Comparison of ENCODE assay signal across 13 cellular contexts in genomic region chr13:33146843-33147611, GRCh38.
A peak's percentile ranks its signal among the peaks of the same experiment; 100 is the strongest.
DNase-seq lines count a peak whose midpoint lies in the region; ATAC-seq and TF ChIP-seq lines count a peak whose summit lies in the region.
"Had no signal": no experiment of that assay in that cellular context is flagged by ENCODE, and none has a peak within 500 bp of the region (broad histone marks: within the 10 kb centered on the region; RNA-seq: fewer than 3 reads in every experiment).

No MANE protein-coding gene starts in this region.

- peak overlapping the region; percentile 64 for H3K27ac Mint-ChIP-seq in dendritic cell treated with granulocyte-macrophage colony-stimulating factor and Interleukin-4, amounts not matched to agents 40 ng/mL and 50 ng/mL, for 4 days
- H3K27ac Mint-ChIP-seq in glutamatergic neuron (ENCODE audit: unreplicated experiment) = no peak overlapping the region
- H3K27ac Mint-ChIP-seq: activated naive CD4-positive, alpha-beta T cell treated with anti-CD3 and anti-CD28 coated beads, Interleukin-2, amount 10 ng/mL, durations not matched to agents 7 days and 5 days; naive B cell had no signal

- peaks cover 3% of the 10 kb centered on the region for H3K4me1 Mint-ChIP-seq in activated T-cell treated with anti-CD3 and anti-CD28 coated beads, Interleukin-2, amount 50 U/mL, for 4 hours (ENCODE audit: low read depth)
- H3K4me1 Mint-ChIP-seq in dendritic cell treated with granulocyte-macrophage colony-stimulating factor and Interleukin-4, amounts not matched to agents 40 ng/mL and 50 ng/mL, for 4 days (ENCODE audit: low read depth) = peaks cover 28% of the 10 kb centered on the region
- H3K4me1 Mint-ChIP-seq in glutamatergic neuron (ENCODE audit: low read depth, unreplicated experiment) = peaks cover 15% of the 10 kb centered on the region
- H3K4me1 Mint-ChIP-seq: naive B cell had no signal

- DNase-seq in activated T-cell treated with anti-CD3 and anti-CD28 coated beads, Interleukin-2, amount 50 U/mL, for 4 hours = no peak
- DNase-seq in activated T-cell treated with anti-CD3 and anti-CD28 coated beads, Interleukin-2, amount 50 U/mL, for 1 hour = no peak
- DNase-seq in amygdala (lab: John Stamatoyannopoulos, UW) (no peak), glutamatergic neuron (no peak), NOMO-1 treated with DMSO at 0.1 percent for 48 hours (lab: John Stamatoyannopoulos, UW; ENCODE audit: unreplicated experiment) (no peak)
- DNase-seq: activated naive CD4-positive, alpha-beta T cell treated with anti-CD3 and anti-CD28 coated beads, Interleukin-2, amount 10 ng/mL, durations not matched to agents 7 days and 5 days; effector memory CD4-positive, alpha-beta T cell; KBM-7; naive B cell; NCI-H69 had no signal

- H3K36me3 Mint-ChIP-seq in activated T-cell treated with anti-CD3 and anti-CD28 coated beads, Interleukin-2, amount 50 U/mL, for 4 hours (ENCODE audit: insufficient read depth) = no peaks in the 10 kb centered on the region
- peaks cover 6% of the 10 kb centered on the region for H3K36me3 Mint-ChIP-seq in dendritic cell treated with granulocyte-macrophage colony-stimulating factor and Interleukin-4, amounts not matched to agents 40 ng/mL and 50 ng/mL, for 4 days (ENCODE audit: low read depth)
- peaks cover 6% of the 10 kb centered on the region for H3K36me3 Mint-ChIP-seq in glutamatergic neuron (ENCODE audit: unreplicated experiment)
- H3K36me3 Mint-ChIP-seq: activated naive CD4-positive, alpha-beta T cell treated with anti-CD3 and anti-CD28 coated beads, Interleukin-2, amount 10 ng/mL, durations not matched to agents 7 days and 5 days; naive B cell had no signal

- intact Hi-C loops in dendritic cell treated with granulocyte-macrophage colony-stimulating factor and Interleukin-4, amounts not matched to agents 40 ng/mL and 50 ng/mL, for 4 days (cut with micrococcal nuclease) = no loop called here

- H3K4me3 Mint-ChIP-seq in activated T-cell treated with anti-CD3 and anti-CD28 coated beads, Interleukin-2, amount 50 U/mL, for 4 hours = no peak overlapping the region
- H3K4me3 Mint-ChIP-seq in dendritic cell treated with granulocyte-macrophage colony-stimulating factor and Interleukin-4, amounts not matched to agents 40 ng/mL and 50 ng/mL, for 4 days = no peak overlapping the region
- H3K4me3 Mint-ChIP-seq in glutamatergic neuron (ENCODE audit: unreplicated experiment) = no peak overlapping the region
- H3K4me3 Mint-ChIP-seq: activated naive CD4-positive, alpha-beta T cell treated with anti-CD3 and anti-CD28 coated beads, Interleukin-2, amount 10 ng/mL, durations not matched to agents 7 days and 5 days; naive B cell had no signal

- TF ChIP-seq CTCF in glutamatergic neuron (IDR thresholded peaks at IDR 0.05; ENCODE audit: partially characterized antibody, unreplicated experiment) = no peak

- H3K9me3 Mint-ChIP-seq in activated T-cell treated with anti-CD3 and anti-CD28 coated beads, Interleukin-2, amount 50 U/mL, for 4 hours = no peaks in the 10 kb centered on the region
- H3K9me3 Mint-ChIP-seq in dendritic cell treated with granulocyte-macrophage colony-stimulating factor and Interleukin-4, amounts not matched to agents 40 ng/mL and 50 ng/mL, for 4 days = peaks cover 24% of the 10 kb centered on the region
- no peaks in the 10 kb centered on the region for H3K9me3 Mint-ChIP-seq in glutamatergic neuron (ENCODE audit: unreplicated experiment)
- H3K9me3 Mint-ChIP-seq: activated naive CD4-positive, alpha-beta T cell treated with anti-CD3 and anti-CD28 coated beads, Interleukin-2, amount 10 ng/mL, durations not matched to agents 7 days and 5 days had no signal

- H3K27me3 Mint-ChIP-seq in activated T-cell treated with anti-CD3 and anti-CD28 coated beads, Interleukin-2, amount 50 U/mL, for 4 hours (ENCODE audit: low read depth) = peaks cover 16% of the 10 kb centered on the region
- H3K27me3 Mint-ChIP-seq in dendritic cell treated with granulocyte-macrophage colony-stimulating factor and Interleukin-4, amounts not matched to agents 40 ng/mL and 50 ng/mL, for 4 days = no peaks in the 10 kb centered on the region
- no peaks in the 10 kb centered on the region for H3K27me3 Mint-ChIP-seq in glutamatergic neuron (ENCODE audit: unreplicated experiment)
- H3K27me3 Mint-ChIP-seq: activated naive CD4-positive, alpha-beta T cell treated with anti-CD3 and anti-CD28 coated beads, Interleukin-2, amount 10 ng/mL, durations not matched to agents 7 days and 5 days had no signal

- ATAC-seq in activated T-cell treated with anti-CD3 and anti-CD28 coated beads, Interleukin-2, amount 50 U/mL, for 4 hours = peak; percentile 66 to 75
- peak; percentile 84 for ATAC-seq in GM21381 (IDR thresholded peaks at IDR 0.05; ENCODE audit: unreplicated experiment)
- peak; percentile 89 for ATAC-seq in HG03066 (IDR thresholded peaks at IDR 0.05; ENCODE audit: low read depth, unreplicated experiment)
